8 cellular contexts compared by ENCODE assay signal in the genomic region with DNA sequence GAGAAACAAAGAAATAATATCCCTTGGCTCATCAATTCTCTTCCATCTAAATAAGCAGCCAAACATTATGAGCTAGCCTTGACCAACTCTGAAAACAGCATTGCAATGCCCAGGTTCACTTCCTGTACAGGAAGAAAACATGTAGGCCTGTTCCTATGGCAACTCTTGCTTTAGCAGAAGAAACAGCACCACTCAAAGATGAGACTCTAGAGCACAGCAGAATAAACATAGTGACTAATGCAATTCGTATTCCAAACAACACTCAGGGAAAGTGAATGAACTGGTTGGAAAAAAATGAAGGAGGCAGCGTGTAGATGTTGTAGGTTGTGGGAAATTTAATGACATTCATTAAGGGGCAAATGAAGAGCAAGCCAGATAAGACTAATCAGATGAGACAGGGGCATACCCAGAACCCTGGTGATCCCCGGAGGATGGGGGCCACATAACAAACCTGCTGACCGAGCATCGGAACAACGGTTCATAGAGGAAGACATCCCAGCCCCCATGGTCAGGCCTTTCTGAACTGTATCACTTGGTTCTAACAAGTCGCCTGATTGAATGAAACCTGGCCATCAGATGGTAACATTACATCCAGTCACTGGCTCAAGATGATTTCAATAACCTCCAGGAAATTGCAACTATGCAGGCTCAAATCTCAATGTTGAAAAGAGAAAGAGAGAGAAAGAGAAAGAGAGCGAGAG. TPM values are rescaled to one million over a fixed set of nuclear protein-coding genes. Genes with fewer than 3 reads are reported as not detected.
DNase-seq lines count a peak whose midpoint lies in the region; ATAC-seq and TF ChIP-seq lines count a peak whose summit lies in the region.

No MANE protein-coding gene starts in this region.

- peaks cover 0 to 4% of the 10 kb centered on the region in 2 donors for H3K36me3 ChIP-seq in psoas muscle (ENCODE audit: insufficient read depth in 1 of 2, low read depth in 1 of 2)

- H3K27ac ChIP-seq in psoas muscle, result peak overlapping the region; percentile 61

- H3K4me3 Mint-ChIP-seq in T-helper 2 cell treated with Interferon-gamma antibody and Interleukin-4, amounts not matched to agents 5 μg/mL and 100 μg/mL, for 36 hours, result peak overlapping the region; percentile 83

- 66 to 77% (median 70%) methylated on average over 8 of the region's 8 CpGs for WGBS in psoas muscle, 3 donors

- no peaks in the 10 kb centered on the region for H3K9me3 ChIP-seq in psoas muscle

- H3K9me3 Mint-ChIP-seq in T-helper 2 cell treated with Interferon-gamma antibody and Interleukin-4, amounts not matched to agents 5 μg/mL and 100 μg/mL, for 36 hours, result no peaks in the 10 kb centered on the region

- H3K27me3 ChIP-seq in psoas muscle (ENCODE audit: insufficient read depth in 3 of 3, low read length in 2 of 3), result no peaks in the 10 kb centered on the region

- H3K4me3 ChIP-seq in psoas muscle, result no peak overlapping the region

- H3K4me1 Mint-ChIP-seq in T-helper 2 cell treated with Interferon-gamma antibody and Interleukin-4, amounts not matched to agents 5 μg/mL and 100 μg/mL, for 36 hours (ENCODE audit: low read depth), result peaks cover 80% of the 10 kb centered on the region

- DNase-seq in EH (ENCODE audit: low read depth) (peak; percentile 97), fibroblast of peridontal ligament (ENCODE audit: extremely low read depth) (peak; percentile 74), psoas muscle (no peak), NCI-H524 (lab: John Stamatoyannopoulos, UW) (no peak)
- peak; percentile 54 for DNase-seq in T-helper 2 cell treated with Interferon-gamma antibody and Interleukin-4, amounts not matched to agents 5 μg/mL and 100 μg/mL, for 36 hours (ENCODE audit: low spot score)
- no peak for DNase-seq in NK-92 treated with Interleukin-12 subunit alpha and Interleukin-12 subunit beta, amount 100 ng/mL, for 24 hours (lab: John Stamatoyannopoulos, UW)

- peaks cover 80% of the 10 kb centered on the region for H3K36me3 Mint-ChIP-seq in T-helper 2 cell treated with Interferon-gamma antibody and Interleukin-4, amounts not matched to agents 5 μg/mL and 100 μg/mL, for 36 hours (ENCODE audit: low read depth)

- H3K27ac Mint-ChIP-seq in T-helper 2 cell treated with Interferon-gamma antibody and Interleukin-4, amounts not matched to agents 5 μg/mL and 100 μg/mL, for 36 hours, result peak overlapping the region; percentile 97

- ATAC-seq in GM19467 (IDR thresholded peaks at IDR 0.05; ENCODE audit: unreplicated experiment) (peak; percentile 59), HG03565 (IDR thresholded peaks at IDR 0.05; ENCODE audit: unreplicated experiment) (peak; percentile 44), psoas muscle (peak in 3 of 4 donors; percentile 51 to 64 (median 59))

- H3K27me3 Mint-ChIP-seq in T-helper 2 cell treated with Interferon-gamma antibody and Interleukin-4, amounts not matched to agents 5 μg/mL and 100 μg/mL, for 36 hours (ENCODE audit: low read depth), result no peaks in the 10 kb centered on the region

- no peak for TF ChIP-seq CTCF in psoas muscle (IDR thresholded peaks at IDR 0.05)

- H3K4me1 ChIP-seq in psoas muscle, result peaks cover 8% of the 10 kb centered on the region

- intact Hi-C loops in psoas muscle (cut with DNase I), result no loop called here

RNA-seq across cellular contexts. Expression of a gene that starts 9.0 kb away (rescaled TPM):
- 10 to 100 TPM; 27.1 to 41.4 (median 29.9) TPM for total RNA-seq in psoas muscle
- 10 to 100 TPM; 23.9 to 44.0 (median 39.4) TPM for polyA plus RNA-seq in psoas muscle

RNA-seq across cellular contexts. Expression of a gene that starts 14.1 kb away (rescaled TPM):
- under 1 TPM in 3 of 4 donors, not detected in 1; 0.17 to 0.42 (median 0.24) TPM for total RNA-seq in psoas muscle
- polyA plus RNA-seq in psoas muscle, result under 1 TPM; 0.05 to 0.09 (median 0.08) TPM

RNA-seq across cellular contexts. Expression of a gene that starts 20.4 kb away (rescaled TPM):
- not detected for total RNA-seq in psoas muscle
- polyA plus RNA-seq in psoas muscle, result not detected

Comparison
In these comparisons a context has a peak if more than half of its experiments do, and no peak if none do; other contexts are left out.
1. DNase-seq: peak in EH (single experiment), T-helper 2 cell treated with Interferon-gamma antibody and Interleukin-4, amounts not matched to agents 5 μg/mL and 100 μg/mL, for 36 hours (single experiment) and fibroblast of peridontal ligament (single experiment); none in psoas muscle (0 of 2), NCI-H524 (0 of 2) and NK-92 treated with Interleukin-12 subunit alpha and Interleukin-12 subunit beta, amount 100 ng/mL, for 24 hours (single experiment).
2. Peak in every context shown above with its lines, with median percentiles within 50 percentile points of each other: ATAC-seq.